In the genomic region with DNA sequence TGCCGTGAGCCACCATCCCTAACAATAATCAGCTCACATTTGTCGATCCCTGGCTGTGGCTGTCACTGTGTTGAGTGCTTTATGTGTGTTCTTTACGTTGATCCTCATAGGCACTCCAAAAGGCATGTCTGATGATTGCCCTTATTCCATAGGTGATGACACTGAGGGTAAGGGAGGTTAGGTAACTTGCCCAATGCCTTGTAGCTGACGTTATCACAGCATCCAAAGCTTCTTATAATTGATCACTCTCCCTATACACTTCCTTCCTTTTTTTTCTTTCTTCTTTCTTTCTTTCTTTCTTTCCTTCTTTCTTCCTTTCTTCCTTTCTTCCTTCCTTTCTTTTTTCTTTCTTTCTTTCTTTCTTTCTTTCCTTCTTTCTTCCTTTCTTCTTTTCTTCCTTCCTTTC, we compare ENCODE assay signal across 9 cellular contexts.
"Had no signal": no experiment of that assay in that cellular context is flagged by ENCODE, and none has a peak within 500 bp of the region (broad histone marks: within the 10 kb centered on the region; RNA-seq: fewer than 3 reads in every experiment).

No MANE protein-coding gene starts in this region.

- H3K4me1 Mint-ChIP-seq: H9, IgD-negative memory B cell had no signal

- H3K4me3 ChIP-seq: GM23248 had no signal

- H3K9ac ChIP-seq: GM23248 had no signal

- H3K4me3 Mint-ChIP-seq: H9, HFFc6, IgD-negative memory B cell had no signal

- DNase-seq: GM23248, GOT3, HCEC 1CT, HFFc6 had no signal

- ATAC-seq: HepG2 had no signal

- H3K36me3 Mint-ChIP-seq: IgD-negative memory B cell had no signal

- H3K9me3 Mint-ChIP-seq: H9, HFFc6, IgD-negative memory B cell had no signal

- H3K27ac ChIP-seq: GM23248, HL-60 had no signal

- FAIRE-seq: H54, HepG2 had no signal

- H3K27ac Mint-ChIP-seq: H9, HFFc6, IgD-negative memory B cell had no signal

- H2AFZ ChIP-seq: GM23248 had no signal
